17 cellular contexts compared by ENCODE assay signal in genomic region chr3:196994056-196994455, GRCh38. TPM values are rescaled to one million over a fixed set of nuclear protein-coding genes. Genes with fewer than 3 reads are reported as not detected.
DNase-seq lines count a peak whose midpoint lies in the region; ATAC-seq and TF ChIP-seq lines count a peak whose summit lies in the region.
"Had no signal": no experiment of that assay in that cellular context is flagged by ENCODE, and none has a peak within 500 bp of the region (broad histone marks: within the 10 kb centered on the region; RNA-seq: fewer than 3 reads in every experiment).

No MANE protein-coding gene starts in this region.

- H3K36me3 ChIP-seq in mesendoderm (ENCODE audit: control insufficient read depth, insufficient read depth, low read length), result no peaks in the 10 kb centered on the region

- H3K9me3 Mint-ChIP-seq in chondrocyte (ENCODE audit: low read depth) (no peaks in the 10 kb centered on the region), type B pancreatic cell (no peaks in the 10 kb centered on the region)
- H3K9me3 Mint-ChIP-seq in stimulated activated naive B cell treated with anti-CD40 and anti-IgM and Interleukin-4, amounts not matched to agents 10 μg/mL and 1 μg/mL and 100 μg/mL, for 72 hours, result no peaks in the 10 kb centered on the region
- H3K9me3 Mint-ChIP-seq in activated CD4-positive, alpha-beta T cell treated with anti-CD3 and anti-CD28 coated beads, Interleukin-2, amount 10 ng/mL, durations not matched to agents 24 days and 14 days, result no peaks in the 10 kb centered on the region

- no peak overlapping the region for H3K9ac ChIP-seq in mesendoderm (ENCODE audit: low read length)

- no peak overlapping the region for H4K5ac ChIP-seq in mesendoderm (ENCODE audit: low read length)

- no peak overlapping the region for H3K4me3 ChIP-seq in mesendoderm (ENCODE audit: low read length)
- H3K4me3 ChIP-seq: GM12878 had no signal

- no peaks in the 10 kb centered on the region for H3K79me2 ChIP-seq in mesendoderm (ENCODE audit: control insufficient read depth, insufficient read depth, low read length)

- no peak for ATAC-seq in stimulated activated naive B cell treated with anti-CD40 and anti-IgM and Interleukin-4, amounts not matched to agents 10 μg/mL and 1 μg/mL and 100 μg/mL, for 72 hours (replicated peaks)
- ATAC-seq: GM12878 had no signal

- peak overlapping the region; percentile 0 for H3K56ac ChIP-seq in mesendoderm (ENCODE audit: low read length)

- no peaks in the 10 kb centered on the region for H3K27me3 Mint-ChIP-seq in chondrocyte (ENCODE audit: low read depth)
- H3K27me3 Mint-ChIP-seq in stimulated activated naive B cell treated with anti-CD40 and anti-IgM and Interleukin-4, amounts not matched to agents 10 μg/mL and 1 μg/mL and 100 μg/mL, for 72 hours, result peaks cover 0 to 3% of the 10 kb centered on the region in 2 donors
- no peaks in the 10 kb centered on the region for H3K27me3 Mint-ChIP-seq in activated CD4-positive, alpha-beta T cell treated with anti-CD3 and anti-CD28 coated beads, Interleukin-2, amount 10 ng/mL, durations not matched to agents 24 days and 14 days
- no peaks in the 10 kb centered on the region for H3K27me3 Mint-ChIP-seq in type B pancreatic cell

- intact Hi-C loops in activated CD4-positive, alpha-beta T cell treated with anti-CD3 and anti-CD28 coated beads, Interleukin-2, amount 10 ng/mL, durations not matched to agents 24 days and 14 days (cut with micrococcal nuclease), result no loop called here

- no peaks in the 10 kb centered on the region for H3K36me3 Mint-ChIP-seq in chondrocyte (ENCODE audit: low read depth)
- no peaks in the 10 kb centered on the region for H3K36me3 Mint-ChIP-seq in stimulated activated naive B cell treated with anti-CD40 and anti-IgM and Interleukin-4, amounts not matched to agents 10 μg/mL and 1 μg/mL and 100 μg/mL, for 72 hours
- H3K36me3 Mint-ChIP-seq in activated CD4-positive, alpha-beta T cell treated with anti-CD3 and anti-CD28 coated beads, Interleukin-2, amount 10 ng/mL, durations not matched to agents 24 days and 14 days (ENCODE audit: low read depth), result no peaks in the 10 kb centered on the region
- H3K36me3 Mint-ChIP-seq in type B pancreatic cell, result no peaks in the 10 kb centered on the region

- no peak overlapping the region for H3K4me2 ChIP-seq in mesendoderm (ENCODE audit: low read length)

- TF ChIP-seq CTCF in chondrocyte (IDR thresholded peaks at IDR 0.05) (no peak), type B pancreatic cell (conservative IDR thresholded peaks at IDR 0.05) (no peak)

- H3K4me1 Mint-ChIP-seq in chondrocyte (ENCODE audit: low read depth), result no peaks in the 10 kb centered on the region
- H3K4me1 Mint-ChIP-seq in stimulated activated naive B cell treated with anti-CD40 and anti-IgM and Interleukin-4, amounts not matched to agents 10 μg/mL and 1 μg/mL and 100 μg/mL, for 72 hours, result no peaks in the 10 kb centered on the region
- no peaks in the 10 kb centered on the region for H3K4me1 Mint-ChIP-seq in activated CD4-positive, alpha-beta T cell treated with anti-CD3 and anti-CD28 coated beads, Interleukin-2, amount 10 ng/mL, durations not matched to agents 24 days and 14 days
- H3K4me1 Mint-ChIP-seq in type B pancreatic cell (ENCODE audit: unreplicated experiment), result no peaks in the 10 kb centered on the region

- H3K4ac ChIP-seq in mesendoderm (ENCODE audit: low read depth, low read length), result no peak overlapping the region

- H3K79me1 ChIP-seq in mesendoderm (ENCODE audit: low read length), result no peaks in the 10 kb centered on the region

- WGBS in mesendoderm (ENCODE audit: extremely low coverage, insufficient coverage, low lambda C conversion rate), result no CpG with 5 or more reads among the region's 16 CpGs

- H3K27me3 ChIP-seq in mesendoderm (ENCODE audit: insufficient read depth, low read length, poor library complexity), result no peaks in the 10 kb centered on the region

- H2BK120ac ChIP-seq in mesendoderm (ENCODE audit: low read depth, low read length), result no peak overlapping the region

- H3K27ac Mint-ChIP-seq in chondrocyte (ENCODE audit: unreplicated experiment) (no peak overlapping the region), type B pancreatic cell (no peak overlapping the region)
- H3K27ac Mint-ChIP-seq in stimulated activated naive B cell treated with anti-CD40 and anti-IgM and Interleukin-4, amounts not matched to agents 10 μg/mL and 1 μg/mL and 100 μg/mL, for 72 hours, result peak overlapping the region; percentile 67
- no peak overlapping the region for H3K27ac Mint-ChIP-seq in activated CD4-positive, alpha-beta T cell treated with anti-CD3 and anti-CD28 coated beads, Interleukin-2, amount 10 ng/mL, durations not matched to agents 24 days and 14 days

- H3K4me3 Mint-ChIP-seq in chondrocyte (ENCODE audit: unreplicated experiment) (no peak overlapping the region), type B pancreatic cell (no peak overlapping the region)
- no peak overlapping the region for H3K4me3 Mint-ChIP-seq in stimulated activated naive B cell treated with anti-CD40 and anti-IgM and Interleukin-4, amounts not matched to agents 10 μg/mL and 1 μg/mL and 100 μg/mL, for 72 hours
- no peak overlapping the region for H3K4me3 Mint-ChIP-seq in activated CD4-positive, alpha-beta T cell treated with anti-CD3 and anti-CD28 coated beads, Interleukin-2, amount 10 ng/mL, durations not matched to agents 24 days and 14 days

- H3K23ac ChIP-seq in mesendoderm (ENCODE audit: low read length), result no peak overlapping the region

- H2BK15ac ChIP-seq in mesendoderm (replicated peaks; ENCODE audit: low read depth), result no peak overlapping the region

- H3K4me1 ChIP-seq in mesendoderm (ENCODE audit: control insufficient read depth, low read depth, low read length), result no peaks in the 10 kb centered on the region

- no peak overlapping the region for H2AK5ac ChIP-seq in mesendoderm (ENCODE audit: low read length)

- no peak overlapping the region for H3K18ac ChIP-seq in mesendoderm (ENCODE audit: low read length)

- no peak overlapping the region for H4K8ac ChIP-seq in mesendoderm (ENCODE audit: low read depth, low read length)

- DNase-seq in activated CD4-positive, CD25-positive, alpha-beta regulatory T cell treated with anti-CD3 and anti-CD28 coated beads, Interleukin-2, amount 50 U/mL, for 72 hours, result peak; percentile 19
- no peak for DNase-seq in activated CD4-positive, CD25-positive, alpha-beta regulatory T cell (lab: John Stamatoyannopoulos, UW)
- DNase-seq in chondrocyte (ENCODE audit: low spot score) (peak; percentile 68), mesendoderm (no peak), DMS114 treated with DMSO at 0.1 percent for 48 hours (lab: John Stamatoyannopoulos, UW; ENCODE audit: unreplicated experiment) (no peak), type B pancreatic cell (ENCODE audit: extremely low spot score, unreplicated experiment) (no peak)
- no peak for DNase-seq in stimulated activated naive B cell treated with anti-CD40 and anti-IgM and Interleukin-4, amounts not matched to agents 10 μg/mL and 1 μg/mL and 100 μg/mL, for 72 hours
- DNase-seq in activated CD4-positive, alpha-beta T cell treated with anti-CD3 and anti-CD28 coated beads, Interleukin-2, amount 10 ng/mL, durations not matched to agents 24 days and 14 days, result no peak
- DNase-seq: DMS79, KG1, NCI-H1092, NCI-H345, NCI-H69 had no signal

- no peak overlapping the region for H3K27ac ChIP-seq in mesendoderm (ENCODE audit: low read depth, low read length)
- H3K27ac ChIP-seq: 22Rv1, C4-2B had no signal

- H2BK5ac ChIP-seq in mesendoderm (ENCODE audit: low read length), result no peak overlapping the region

RNA-seq across cellular contexts. Expression of gene PIGZ, which starts 25.4 kb away (rescaled TPM):
- total RNA-seq in chondrocyte (8.8 to 10.1 TPM (median 9.9 TPM) in 3 replicates), type B pancreatic cell (ENCODE audit: low replicate concordance) (1.6 and 2.0 TPM in 2 replicates)
- polyA plus RNA-seq in mesendoderm (2013, experiment 1 of 2), result 0.03 TPM
- 0.01 TPM for polyA plus RNA-seq in mesendoderm (2013, experiment 2 of 2)
- total RNA-seq in activated CD4-positive, alpha-beta T cell treated with anti-CD3 and anti-CD28 coated beads, Interleukin-2, amount 10 ng/mL, durations not matched to agents 24 days and 14 days, result 1.7 and 1.9 TPM in 2 replicates
- total RNA-seq: G401 had no signal

RNA-seq across cellular contexts. Expression of gene MELTF, which starts 35.6 kb away (rescaled TPM):
- total RNA-seq in chondrocyte (4.5 to 5.2 TPM (median 5.1 TPM) in 3 replicates), type B pancreatic cell (ENCODE audit: low replicate concordance) (3.0 and 7.6 TPM in 2 replicates)
- polyA plus RNA-seq in mesendoderm (2013, experiment 1 of 2), result 0.95 TPM
- 0.73 TPM for polyA plus RNA-seq in mesendoderm (2013, experiment 2 of 2)
- total RNA-seq in activated CD4-positive, alpha-beta T cell treated with anti-CD3 and anti-CD28 coated beads, Interleukin-2, amount 10 ng/mL, durations not matched to agents 24 days and 14 days, result 8.8 and 10.6 TPM in 2 replicates

RNA-seq across cellular contexts. Expression of gene NCBP2, which starts 51.7 kb away (rescaled TPM):
- total RNA-seq in chondrocyte, result 59.5 to 67.2 TPM (median 61.5 TPM) in 3 replicates
- 66.1 TPM for polyA plus RNA-seq in mesendoderm (2013, experiment 1 of 2)
- 65.5 TPM for polyA plus RNA-seq in mesendoderm (2013, experiment 2 of 2)
- 101 and 105 TPM in 2 replicates for total RNA-seq in activated CD4-positive, alpha-beta T cell treated with anti-CD3 and anti-CD28 coated beads, Interleukin-2, amount 10 ng/mL, durations not matched to agents 24 days and 14 days
- 61.1 and 81.2 TPM in 2 replicates for total RNA-seq in type B pancreatic cell (ENCODE audit: low replicate concordance)

Comparison
In these comparisons a context has a peak if more than half of its experiments do, and no peak if none do; other contexts are left out.
1. DNase-seq: peak in activated CD4-positive, CD25-positive, alpha-beta regulatory T cell treated with anti-CD3 and anti-CD28 coated beads, Interleukin-2, amount 50 U/mL, for 72 hours (single experiment) and chondrocyte (single experiment); none in activated CD4-positive, CD25-positive, alpha-beta regulatory T cell (0 of 4), mesendoderm (single experiment), stimulated activated naive B cell treated with anti-CD40 and anti-IgM and Interleukin-4, amounts not matched to agents 10 μg/mL and 1 μg/mL and 100 μg/mL, for 72 hours (single experiment), activated CD4-positive, alpha-beta T cell treated with anti-CD3 and anti-CD28 coated beads, Interleukin-2, amount 10 ng/mL, durations not matched to agents 24 days and 14 days (single experiment), DMS114 treated with DMSO at 0.1 percent for 48 hours (single experiment) and type B pancreatic cell (single experiment).